Comparison of ENCODE assay signal across 1 cellular context in genomic region chr6:149752600-149752999, GRCh38.
A peak's percentile ranks its signal among the peaks of the same experiment; 100 is the strongest.
TF ChIP-seq lines count a peak whose summit lies in the region.

No MANE protein-coding gene starts in this region.

TF ChIP-seq in K562, 482 proteins besides CTCF, POLR2A, EP300 and RAD21:
- TF ChIP-seq CEBPG (CRISPR knock-in tag; IDR thresholded peaks at IDR 0.05) (no peak), CEBPG (tag; conservative IDR thresholded peaks at IDR 0.05 in 1 of 2, IDR thresholded peaks at IDR 0.05 in 1 of 2) (peak in 1 of 2 experiments; percentile 32; a peak in 1 of 4 replicates), NFATC3 (IDR thresholded peaks at IDR 0.05) (no peak), CEBPB (tag; IDR thresholded peaks at IDR 0.05) (peak; percentile 53), PHF21A (IDR thresholded peaks at IDR 0.05; ENCODE audit: borderline replicate concordance, low read depth) (no peak)
